Comparison of ENCODE assay signal across 28 cellular contexts in the genomic region with DNA sequence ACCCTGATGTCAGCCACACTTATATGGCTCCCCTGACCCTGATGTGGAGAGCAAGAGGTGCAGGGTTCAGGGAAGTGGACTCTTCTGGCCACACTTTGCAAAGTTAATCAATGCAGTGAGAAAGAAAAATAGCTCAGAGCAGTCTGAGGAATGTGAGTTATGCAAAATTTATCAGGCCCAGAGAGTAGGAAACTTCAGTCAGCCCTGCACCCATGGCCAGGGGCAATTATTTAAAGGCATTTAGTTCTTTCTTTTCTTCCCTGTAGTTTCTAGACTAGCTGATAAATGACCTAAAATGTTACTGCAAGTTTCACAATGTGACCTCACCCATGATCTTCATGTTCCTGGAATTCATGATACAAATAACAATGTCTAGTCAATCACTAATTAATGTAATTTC.
DNase-seq lines count a peak whose midpoint lies in the region; ATAC-seq lines count a peak whose summit lies in the region.
"Had no signal": no experiment of that assay in that cellular context is flagged by ENCODE, and none has a peak within 500 bp of the region (broad histone marks: within the 10 kb centered on the region; RNA-seq: fewer than 3 reads in every experiment).

No MANE protein-coding gene starts in this region.

- no peaks in the 10 kb centered on the region for H3K9me3 ChIP-seq in adipocyte (ENCODE audit: control insufficient read depth, low read length)
- H3K9me3 ChIP-seq: ascending aorta, left lung, tibial nerve had no signal

- H3K27me3 ChIP-seq in adipocyte (replicated peaks; ENCODE audit: control insufficient read depth, insufficient read depth, low read length) = peaks cover 14% of the 10 kb centered on the region
- H3K27me3 ChIP-seq: ascending aorta; BLaER1 treated with 17β-estradiol and CSF1 and Interleukin-3, amounts not matched to agents 10 nM and 100 nM; left lung; tibial nerve had no signal

- peak; percentile 33 for DNase-seq in adipocyte (ENCODE audit: low read depth)
- DNase-seq in epithelial cell of prostate (ENCODE audit: low read depth, low spot score) = no peak
- DNase-seq in left kidney (ENCODE audit: low read depth, low spot score) = peak; percentile 60
- DNase-seq in stimulated activated effector memory CD8-positive, alpha-beta T cell treated with anti-CD3 and anti-CD28 coated beads, Interleukin-12 subunit alpha, Interleukin-12 subunit beta, amount 100 ng/mL, for 72 hours (ENCODE audit: low spot score in 2 of 2) = no peak
- DNase-seq in dermis blood vessel endothelial cell = no peak
- no peak for DNase-seq in activated naive CD4-positive, alpha-beta T cell treated with anti-CD3 and anti-CD28 coated beads, Interleukin-2, amount 50 U/mL, for 16 hours
- DNase-seq: activated CD4-positive, alpha-beta T cell treated with anti-CD3 and anti-CD28 coated beads, Interleukin-2, amount 50 U/mL, for 1 hour; activated CD4-positive, CD25-positive, alpha-beta regulatory T cell; activated gamma-delta T cell; activated naive CD8-positive, alpha-beta T cell treated with anti-CD3 and anti-CD28 coated beads, Interleukin-2, amount 10 ng/mL, durations not matched to agents 7 days and 5 days; activated T-cell treated with anti-CD3 and anti-CD28 coated beads, Interleukin-2, amount 50 U/mL, for 1 hour; HCEC 1CT; hypothalamus; left lung; mesenchymal stem cell; NCI-H1694; posterior cingulate gyrus; right cardiac atrium; stimulated activated CD4-positive, alpha-beta T cell treated with anti-CD3 and anti-CD28 coated beads, Interleukin-12 subunit alpha, Interleukin-12 subunit beta, amount 100 ng/mL, for 4 hours; stimulated activated CD4-positive, alpha-beta T cell treated with anti-CD3 and anti-CD28 coated beads, Interleukin-4, amount 100 ng/mL, for 1 hour; T-cell had no signal

- peak overlapping the region; percentile 59 for H3K27ac Mint-ChIP-seq in stimulated activated effector memory CD8-positive, alpha-beta T cell treated with anti-CD3 and anti-CD28 coated beads, Interleukin-12 subunit alpha, Interleukin-12 subunit beta, amount 100 ng/mL, for 72 hours
- H3K27ac Mint-ChIP-seq: activated naive CD8-positive, alpha-beta T cell treated with anti-CD3 and anti-CD28 coated beads, Interleukin-2, amount 10 ng/mL, durations not matched to agents 7 days and 5 days; dendritic cell treated with granulocyte-macrophage colony-stimulating factor and Interleukin-4, amounts not matched to agents 40 ng/mL and 50 ng/mL, for 4 days had no signal

- no peaks in the 10 kb centered on the region for H3K36me3 Mint-ChIP-seq in stimulated activated effector memory CD8-positive, alpha-beta T cell treated with anti-CD3 and anti-CD28 coated beads, Interleukin-12 subunit alpha, Interleukin-12 subunit beta, amount 100 ng/mL, for 72 hours
- H3K36me3 Mint-ChIP-seq: activated naive CD8-positive, alpha-beta T cell treated with anti-CD3 and anti-CD28 coated beads, Interleukin-2, amount 10 ng/mL, durations not matched to agents 7 days and 5 days; T-cell had no signal

- peaks cover 5% of the 10 kb centered on the region for H3K4me1 ChIP-seq in adipocyte (ENCODE audit: control insufficient read depth, insufficient read depth, low read length)
- H3K4me1 ChIP-seq: ascending aorta, left lung, tibial nerve had no signal

- ATAC-seq in stimulated activated effector memory CD8-positive, alpha-beta T cell treated with anti-CD3 and anti-CD28 coated beads, Interleukin-12 subunit alpha, Interleukin-12 subunit beta, amount 100 ng/mL, for 72 hours = no peak
- no peak for ATAC-seq in HG02642 (IDR thresholded peaks at IDR 0.05; ENCODE audit: poor library complexity, unreplicated experiment)
- no peak for ATAC-seq in GM21526 (IDR thresholded peaks at IDR 0.05; ENCODE audit: low FRiP score, unreplicated experiment)
- ATAC-seq: left lung, right cardiac atrium, T-cell had no signal

- H3K9ac ChIP-seq in adipocyte (ENCODE audit: low read length) = no peak overlapping the region
- H3K9ac ChIP-seq: BLaER1 treated with 17β-estradiol and CSF1 and Interleukin-3, amounts not matched to agents 10 nM and 100 nM had no signal

- peaks cover 34% of the 10 kb centered on the region for H3K4me1 Mint-ChIP-seq in stimulated activated effector memory CD8-positive, alpha-beta T cell treated with anti-CD3 and anti-CD28 coated beads, Interleukin-12 subunit alpha, Interleukin-12 subunit beta, amount 100 ng/mL, for 72 hours

- H3K36me3 ChIP-seq in adipocyte (ENCODE audit: control insufficient read depth, insufficient read depth, low read length, severe bottlenecking) = no peaks in the 10 kb centered on the region
- H3K36me3 ChIP-seq: ascending aorta; BLaER1 treated with 17β-estradiol and CSF1 and Interleukin-3, amounts not matched to agents 10 nM and 100 nM; left lung; tibial nerve had no signal

- peak overlapping the region; percentile 98 for H3K27ac ChIP-seq in epithelial cell of prostate
- H3K27ac ChIP-seq: ascending aorta; BLaER1 treated with 17β-estradiol and CSF1 and Interleukin-3, amounts not matched to agents 10 nM and 100 nM; left lung; tibial nerve had no signal

- H3K4me3 ChIP-seq in adipocyte (ENCODE audit: low read length) = no peak overlapping the region
- H3K4me3 ChIP-seq: ascending aorta; BLaER1 treated with 17β-estradiol and CSF1 and Interleukin-3, amounts not matched to agents 10 nM and 100 nM; left lung; tibial nerve had no signal

- no peaks in the 10 kb centered on the region for H3K9me3 Mint-ChIP-seq in stimulated activated effector memory CD8-positive, alpha-beta T cell treated with anti-CD3 and anti-CD28 coated beads, Interleukin-12 subunit alpha, Interleukin-12 subunit beta, amount 100 ng/mL, for 72 hours
- H3K9me3 Mint-ChIP-seq: activated naive CD8-positive, alpha-beta T cell treated with anti-CD3 and anti-CD28 coated beads, Interleukin-2, amount 10 ng/mL, durations not matched to agents 7 days and 5 days; central memory CD8-positive, alpha-beta T cell; dendritic cell treated with granulocyte-macrophage colony-stimulating factor and Interleukin-4, amounts not matched to agents 40 ng/mL and 50 ng/mL, for 4 days; T-cell had no signal

- no peak overlapping the region for H3K4me3 Mint-ChIP-seq in stimulated activated effector memory CD8-positive, alpha-beta T cell treated with anti-CD3 and anti-CD28 coated beads, Interleukin-12 subunit alpha, Interleukin-12 subunit beta, amount 100 ng/mL, for 72 hours
- H3K4me3 Mint-ChIP-seq: activated naive CD8-positive, alpha-beta T cell treated with anti-CD3 and anti-CD28 coated beads, Interleukin-2, amount 10 ng/mL, durations not matched to agents 7 days and 5 days; central memory CD8-positive, alpha-beta T cell; dendritic cell treated with granulocyte-macrophage colony-stimulating factor and Interleukin-4, amounts not matched to agents 40 ng/mL and 50 ng/mL, for 4 days; T-cell had no signal

Comparison
In these comparisons a context has a peak if more than half of its experiments do, and no peak if none do; other contexts are left out.
1. DNase-seq: peak in adipocyte (single experiment) and left kidney (single experiment); none in epithelial cell of prostate (single experiment), stimulated activated effector memory CD8-positive, alpha-beta T cell treated with anti-CD3 and anti-CD28 coated beads, Interleukin-12 subunit alpha, Interleukin-12 subunit beta, amount 100 ng/mL, for 72 hours (0 of 2), dermis blood vessel endothelial cell (single experiment) and activated naive CD4-positive, alpha-beta T cell treated with anti-CD3 and anti-CD28 coated beads, Interleukin-2, amount 50 U/mL, for 16 hours (single experiment).